Comparison of ENCODE assay signal across 32 cellular contexts in genomic region chr1:231896806-231897205, GRCh38.
"Had no signal": no experiment of that assay in that cellular context is flagged by ENCODE, and none has a peak within 500 bp of the region (broad histone marks: within the 10 kb centered on the region; RNA-seq: fewer than 3 reads in every experiment).

No MANE protein-coding gene starts in this region.

- H3K27me3 ChIP-seq: ascending aorta, gastrocnemius medialis, heart left ventricle had no signal

- H3K9me3 ChIP-seq: ascending aorta, gastrocnemius medialis had no signal

- DNase-seq: activated B cell treated with CpG ODN at 0.5 μM for 24 hours; activated CD4-positive, alpha-beta T cell treated with anti-CD3 and anti-CD28 coated beads for 48 hours; activated CD4-positive, alpha-beta T cell treated with anti-CD3 and anti-CD28 coated beads, Interleukin-2, amount 50 U/mL, for 1 hour; activated CD4-positive, alpha-beta T cell treated with anti-CD3 and anti-CD28 coated beads, Interleukin-2, amount 50 U/mL, for 48 hours; activated CD8-positive, alpha-beta memory T cell treated with anti-CD3 and anti-CD28 coated beads for 24 hours; activated CD8-positive, alpha-beta T cell treated with anti-CD3 and anti-CD28 coated beads for 36 hours; activated gamma-delta T cell; activated naive CD4-positive, alpha-beta T cell; activated naive CD4-positive, alpha-beta T cell treated with anti-CD3 and anti-CD28 coated beads, Interleukin-2, amount 10 ng/mL, durations not matched to agents 7 days and 5 days; activated naive CD8-positive, alpha-beta T cell treated with anti-CD3 and anti-CD28 coated beads, Interleukin-2, amount 10 ng/mL, durations not matched to agents 7 days and 5 days; activated T-cell treated with anti-CD3 and anti-CD28 coated beads, Interleukin-2, amount 50 U/mL, for 1 hour; activated T-cell treated with anti-CD3 and anti-CD28 coated beads, Interleukin-2, amount 50 U/mL, for 48 hours; caudate nucleus; cortex of kidney; dermis blood vessel endothelial cell; effector CD4-positive, alpha-beta T cell; effector memory CD8-positive, alpha-beta T cell; foreskin fibroblast; gastrocnemius medialis; glutamatergic neuron; heart left ventricle; T-helper 17 cell; T1000; WERI-Rb-1 had no signal

- H3K27ac ChIP-seq: ascending aorta, epithelial cell of prostate, gastrocnemius medialis, heart left ventricle, WERI-Rb-1 had no signal

- H3K36me3 Mint-ChIP-seq: activated naive CD4-positive, alpha-beta T cell treated with anti-CD3 and anti-CD28 coated beads, Interleukin-2, amount 10 ng/mL, durations not matched to agents 7 days and 5 days; activated naive CD4-positive, alpha-beta T cell treated with anti-CD3 and anti-CD28 coated beads, Interleukin-2, amount 50 U/mL, for 72 hours; brain had no signal

- FAIRE-seq: colon had no signal

- H3K36me3 ChIP-seq: ascending aorta, gastrocnemius medialis, heart left ventricle, WERI-Rb-1 had no signal

- H3K27ac Mint-ChIP-seq: activated B cell treated with CpG ODN at 0.5 μM for 24 hours; activated CD8-positive, alpha-beta T cell treated with anti-CD3 and anti-CD28 coated beads for 36 hours; activated naive CD4-positive, alpha-beta T cell treated with anti-CD3 and anti-CD28 coated beads, Interleukin-2, amount 10 ng/mL, durations not matched to agents 7 days and 5 days; activated naive CD4-positive, alpha-beta T cell treated with anti-CD3 and anti-CD28 coated beads, Interleukin-2, amount 50 U/mL, for 72 hours; activated naive CD8-positive, alpha-beta T cell treated with anti-CD3 and anti-CD28 coated beads, Interleukin-2, amount 10 ng/mL, durations not matched to agents 7 days and 5 days; activated T-helper 1 cell treated with anti-CD3 and anti-CD28 coated beads, Interleukin-12 subunit alpha, Interleukin-12 subunit beta, Interleukin-2, Interleukin-4 antibody, amounts not matched to agents 30 ng/mL and 10 ng/mL and 1 ng/mL, durations not matched to agents 14 hours and 24 hours and 36 hours; brain; effector memory CD8-positive, alpha-beta T cell; T-helper 2 cell treated with Interferon-gamma antibody and Interleukin-4, amounts not matched to agents 5 μg/mL and 100 μg/mL, for 36 hours had no signal

- ATAC-seq: activated CD4-positive, CD25-positive, alpha-beta regulatory T cell treated with anti-CD3 and anti-CD28 coated beads, Interleukin-2, amount 50 U/mL, for 24 hours; activated CD8-positive, alpha-beta T cell treated with anti-CD3 and anti-CD28 coated beads for 36 hours; activated naive CD4-positive, alpha-beta T cell treated with anti-CD3 and anti-CD28 coated beads, Interleukin-2, amount 50 U/mL, for 72 hours; effector memory CD8-positive, alpha-beta T cell; gastrocnemius medialis; heart left ventricle; T-helper 17 cell had no signal

- H3K4me1 ChIP-seq: ascending aorta, gastrocnemius medialis had no signal

- H3K27me3 Mint-ChIP-seq: activated B cell treated with CpG ODN at 0.5 μM for 24 hours; activated CD8-positive, alpha-beta T cell treated with anti-CD3 and anti-CD28 coated beads for 36 hours; activated naive CD4-positive, alpha-beta T cell treated with anti-CD3 and anti-CD28 coated beads, Interleukin-2, amount 10 ng/mL, durations not matched to agents 7 days and 5 days; activated naive CD8-positive, alpha-beta T cell treated with anti-CD3 and anti-CD28 coated beads, Interleukin-2, amount 10 ng/mL, durations not matched to agents 7 days and 5 days; T-helper 17 cell had no signal

- H3K4me3 ChIP-seq: ascending aorta, gastrocnemius medialis, heart left ventricle had no signal

- H3K9me3 Mint-ChIP-seq: activated B cell treated with CpG ODN at 0.5 μM for 24 hours; activated CD8-positive, alpha-beta T cell treated with anti-CD3 and anti-CD28 coated beads for 36 hours; activated naive CD4-positive, alpha-beta T cell treated with anti-CD3 and anti-CD28 coated beads, Interleukin-2, amount 10 ng/mL, durations not matched to agents 7 days and 5 days; activated naive CD4-positive, alpha-beta T cell treated with anti-CD3 and anti-CD28 coated beads, Interleukin-2, amount 50 U/mL, for 72 hours; activated T-helper 1 cell treated with anti-CD3 and anti-CD28 coated beads, Interleukin-12 subunit alpha, Interleukin-12 subunit beta, Interleukin-2, Interleukin-4 antibody, amounts not matched to agents 30 ng/mL and 10 ng/mL and 1 ng/mL, durations not matched to agents 14 hours and 24 hours and 36 hours; T-helper 2 cell treated with Interferon-gamma antibody and Interleukin-4, amounts not matched to agents 5 μg/mL and 100 μg/mL, for 36 hours had no signal

- H3K4me1 Mint-ChIP-seq: activated B cell treated with CpG ODN at 0.5 μM for 24 hours had no signal

- H3K4me3 Mint-ChIP-seq: activated B cell treated with CpG ODN at 0.5 μM for 24 hours; activated CD8-positive, alpha-beta T cell treated with anti-CD3 and anti-CD28 coated beads for 36 hours; activated naive CD4-positive, alpha-beta T cell treated with anti-CD3 and anti-CD28 coated beads, Interleukin-2, amount 10 ng/mL, durations not matched to agents 7 days and 5 days; activated naive CD8-positive, alpha-beta T cell treated with anti-CD3 and anti-CD28 coated beads, Interleukin-2, amount 10 ng/mL, durations not matched to agents 7 days and 5 days; activated T-helper 1 cell treated with anti-CD3 and anti-CD28 coated beads, Interleukin-12 subunit alpha, Interleukin-12 subunit beta, Interleukin-2, Interleukin-4 antibody, amounts not matched to agents 30 ng/mL and 10 ng/mL and 1 ng/mL, durations not matched to agents 14 hours and 24 hours and 36 hours; brain; effector memory CD8-positive, alpha-beta T cell; T-helper 17 cell; T-helper 2 cell treated with Interferon-gamma antibody and Interleukin-4, amounts not matched to agents 5 μg/mL and 100 μg/mL, for 36 hours had no signal
